9 cellular contexts compared by ENCODE assay signal in the genomic region with DNA sequence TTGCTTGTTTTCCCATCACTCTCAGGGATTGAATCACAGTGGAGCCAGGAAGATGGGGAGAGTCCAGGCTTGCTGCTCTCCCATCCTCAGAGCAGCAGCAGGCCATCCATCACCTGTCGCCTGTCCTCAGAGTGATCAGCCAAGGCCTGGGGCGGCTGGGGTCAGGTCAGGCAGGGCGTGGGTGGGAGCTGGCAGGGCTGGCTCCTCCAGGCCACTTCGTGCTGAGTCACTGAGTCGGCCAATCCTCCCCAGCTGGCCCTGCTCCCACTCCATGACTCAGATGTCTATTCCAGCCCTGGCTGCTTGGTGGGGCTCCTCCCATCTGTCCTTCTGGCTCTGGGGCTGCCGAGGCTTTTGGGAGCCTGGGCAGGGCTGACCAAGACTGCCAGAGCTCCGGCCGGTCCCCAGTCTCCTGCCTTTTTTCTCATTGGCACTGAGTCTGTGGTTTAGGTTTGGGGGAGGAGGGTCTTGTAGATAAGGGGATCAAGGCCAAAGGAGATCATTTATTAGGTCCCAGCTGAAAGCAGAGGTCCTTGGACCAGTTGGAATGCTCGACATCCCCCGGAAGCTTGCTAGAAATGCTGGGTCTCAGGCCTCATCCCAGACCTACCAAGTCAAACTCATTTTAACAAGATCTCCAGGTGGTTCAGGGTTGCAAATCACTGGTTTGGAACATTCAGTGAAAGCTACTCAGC.
A peak's percentile ranks its signal among the peaks of the same experiment; 100 is the strongest.
DNase-seq lines count a peak whose midpoint lies in the region; ATAC-seq, FAIRE-seq and TF ChIP-seq lines count a peak whose summit lies in the region.
"Had no signal": no experiment of that assay in that cellular context is flagged by ENCODE, and none has a peak within 500 bp of the region (broad histone marks: within the 10 kb centered on the region; RNA-seq: fewer than 3 reads in every experiment).

No MANE protein-coding gene starts in this region.

- no peaks in the 10 kb centered on the region for H3K36me3 ChIP-seq in pancreas

- DNase-seq in AG10803 (ENCODE audit: low read depth) (peak; percentile 95), HT1080 (ENCODE audit: low read depth) (peak; percentile 95), WTC11 (ENCODE audit: low spot score) (no peak), glutamatergic neuron (peak; percentile 58), pancreas (peak; percentile 89 to 96 (median 94)), endothelial cell (ENCODE audit: low spot score) (no peak)

- ATAC-seq in WTC11, result peak; percentile 46
- peak; percentile 98 to 100 (median 99) for ATAC-seq in pancreas
- ATAC-seq in HG03139 (IDR thresholded peaks at IDR 0.05; ENCODE audit: unreplicated experiment), result no peak
- ATAC-seq in GM18868 (IDR thresholded peaks at IDR 0.05; ENCODE audit: unreplicated experiment), result no peak

- intact Hi-C loops in pancreas (cut with DNase I), result no loop called here

- FAIRE-seq in pancreas (lab: Jason Lieb, UNC), result no peak
- FAIRE-seq: islet of Langerhans had no signal

- 9% methylated on average over 9 of the region's 10 CpGs for WGBS in pancreas, 2 donors

- H3K27me3 Mint-ChIP-seq in WTC11 (ENCODE audit: low read depth) (no peaks in the 10 kb centered on the region), glutamatergic neuron (ENCODE audit: unreplicated experiment) (no peaks in the 10 kb centered on the region), endothelial cell (ENCODE audit: unreplicated experiment) (peaks cover 7% of the 10 kb centered on the region)

- 0 out of 2 replicates have a peak overlapping the region, but pooled peaks have one; percentile 9 for H3K27ac Mint-ChIP-seq in WTC11
- no peak overlapping the region for H3K27ac Mint-ChIP-seq in glutamatergic neuron (ENCODE audit: unreplicated experiment)
- H3K27ac Mint-ChIP-seq in endothelial cell (ENCODE audit: unreplicated experiment), result no peak overlapping the region

- H3K9me3 ChIP-seq in pancreas, result no peaks in the 10 kb centered on the region

- CTCF ChIA-PET in WTC11 (lab: Charles Lee), result interaction anchor here (1.0 kb wide), 1 partner anchor 74 kb away, joined by 3 read pairs; no protein-coding TSS in a partner anchor

- H3K4me3 ChIP-seq in AG10803 (ENCODE audit: low read length) (no peak overlapping the region), pancreas (no peak overlapping the region)

- H3K4me1 Mint-ChIP-seq in WTC11, result 0 out of 2 replicates have a peak, but pooled peaks cover 3% of the 10 kb centered on the region
- peaks cover 5% of the 10 kb centered on the region for H3K4me1 Mint-ChIP-seq in glutamatergic neuron (ENCODE audit: low read depth, unreplicated experiment)
- H3K4me1 Mint-ChIP-seq in endothelial cell (ENCODE audit: unreplicated experiment), result peaks cover 3% of the 10 kb centered on the region

- H3K27me3 ChIP-seq in pancreas, result no peaks in the 10 kb centered on the region

- TF ChIP-seq CTCF in AG10803 (conservative IDR thresholded peaks at IDR 0.05; ENCODE audit: low read length), result no peak
- TF ChIP-seq CTCF in WTC11 (IDR thresholded peaks at IDR 0.05), result no peak
- TF ChIP-seq CTCF in glutamatergic neuron (IDR thresholded peaks at IDR 0.05; ENCODE audit: partially characterized antibody, unreplicated experiment), result no peak
- no peak for TF ChIP-seq CTCF in pancreas (IDR thresholded peaks at IDR 0.05)
- TF ChIP-seq CTCF in endothelial cell (IDR thresholded peaks at IDR 0.05; ENCODE audit: unreplicated experiment), result no peak

- H3K4me3 Mint-ChIP-seq in WTC11 (no peak overlapping the region), glutamatergic neuron (ENCODE audit: unreplicated experiment) (no peak overlapping the region), endothelial cell (ENCODE audit: unreplicated experiment) (no peak overlapping the region)

- POLR2A ChIA-PET in WTC11 (lab: Charles Lee), result no interaction called here

- H3K36me3 Mint-ChIP-seq in WTC11 (peaks cover 35% of the 10 kb centered on the region), glutamatergic neuron (ENCODE audit: unreplicated experiment) (no peaks in the 10 kb centered on the region), endothelial cell (ENCODE audit: low read depth, unreplicated experiment) (peaks cover 7% of the 10 kb centered on the region)

- H3K9me3 Mint-ChIP-seq in WTC11, result no peaks in the 10 kb centered on the region
- peaks cover 3% of the 10 kb centered on the region for H3K9me3 Mint-ChIP-seq in glutamatergic neuron (ENCODE audit: unreplicated experiment)
- H3K9me3 Mint-ChIP-seq in endothelial cell (ENCODE audit: unreplicated experiment), result no peaks in the 10 kb centered on the region

- H3K27ac ChIP-seq in pancreas, result peak overlapping the region in 3 of 4 donors; percentile 24 to 40 (median 34)

- H3K4me1 ChIP-seq in pancreas, result peaks cover 13 to 17% (median 13%) of the 10 kb centered on the region in 3 donors

TF ChIP-seq in WTC11, 78 proteins besides CTCF, POLR2A, EP300 and RAD21:
- TF ChIP-seq ZNF671 (CRISPR knock-in tag; IDR thresholded peaks at IDR 0.05) (no peak), MYBL2 (CRISPR knock-in tag; IDR thresholded peaks at IDR 0.05) (no peak)

Comparison
In these comparisons a context has a peak if more than half of its experiments do, and no peak if none do; other contexts are left out.
1. DNase-seq: peak in AG10803 (single experiment), HT1080 (single experiment), glutamatergic neuron (single experiment) and pancreas (6 of 6); none in WTC11 (single experiment) and endothelial cell (single experiment).
2. ATAC-seq: peak in WTC11 (single experiment) and pancreas (4 of 4); none in HG03139 (single experiment) and GM18868 (single experiment).